In genomic region chr5:157222506-157223230, GRCh38 we compare ENCODE assay signal across 10 cellular contexts. TPM values are rescaled to one million over a fixed set of nuclear protein-coding genes. Genes with fewer than 3 reads are reported as not detected.
DNase-seq lines count a peak whose midpoint lies in the region; ATAC-seq and TF ChIP-seq lines count a peak whose summit lies in the region.
"Had no signal": no experiment of that assay in that cellular context is flagged by ENCODE, and none has a peak within 500 bp of the region (broad histone marks: within the 10 kb centered on the region; RNA-seq: fewer than 3 reads in every experiment).

No MANE protein-coding gene starts in this region.

- H3K9ac ChIP-seq in PC-3 (ENCODE audit: low read length) = no peak overlapping the region

- no peaks in the 10 kb centered on the region for H3K27me3 Mint-ChIP-seq in CD8-positive, alpha-beta memory T cell
- H3K27me3 Mint-ChIP-seq in activated naive CD4-positive, alpha-beta T cell treated with anti-CD3 and anti-CD28 coated beads for 36 hours (ENCODE audit: low read depth) = no peaks in the 10 kb centered on the region

- peaks cover 92% of the 10 kb centered on the region for H3K4me1 ChIP-seq in CD8-positive, alpha-beta memory T cell (ENCODE audit: insufficient read depth, low read length)
- H3K4me1 ChIP-seq in PC-3 (ENCODE audit: insufficient read depth, low read length) = no peaks in the 10 kb centered on the region

- CTCF ChIA-PET in CD8-positive, alpha-beta memory T cell (lab: Charles Lee) = no interaction called here
- CTCF ChIA-PET in PC-3 (lab: Charles Lee) = no interaction called here
- CTCF ChIA-PET in activated naive CD4-positive, alpha-beta T cell treated with anti-CD3 and anti-CD28 coated beads for 36 hours (lab: Charles Lee) = interaction anchor here (0.6 to 2.5 kb wide), 8 partner anchors 8 to 74 kb away, joined by 3 to 8 read pairs (median 5); no protein-coding TSS in a partner anchor

- peak in 4 of 5 donors; percentile 30 to 72 (median 62) for DNase-seq in CD8-positive, alpha-beta memory T cell
- DNase-seq in PC-3 = peak; percentile 42
- peak; percentile 92 for DNase-seq in activated naive CD4-positive, alpha-beta T cell treated with anti-CD3 and anti-CD28 coated beads for 36 hours
- DNase-seq in retinal pigment epithelial cell (ENCODE audit: low read depth) = peak; percentile 6
- DNase-seq in NCI-H526 (lab: John Stamatoyannopoulos, UW) = no peak
- DNase-seq in NCI-H1105 (lab: John Stamatoyannopoulos, UW) = no peak
- no peak for DNase-seq in NCI-H1092 treated with DMSO at 0.1 percent for 48 hours (lab: John Stamatoyannopoulos, UW)

- H3K79me2 ChIP-seq in PC-3 (ENCODE audit: low read length) = no peaks in the 10 kb centered on the region

- no peak overlapping the region for H3K4me2 ChIP-seq in PC-3 (ENCODE audit: low read length)

- H3K27ac ChIP-seq in CD8-positive, alpha-beta memory T cell (ENCODE audit: low read depth, low read length) = no peak overlapping the region
- H3K27ac ChIP-seq in PC-3 (ENCODE audit: low read length) = no peak overlapping the region

- no peaks in the 10 kb centered on the region for H4K20me1 ChIP-seq in PC-3 (ENCODE audit: low read length)

- peak; percentile 61 for ATAC-seq in PC-3
- no peak for ATAC-seq in GM21825 (IDR thresholded peaks at IDR 0.05; ENCODE audit: unreplicated experiment)

- intact Hi-C loops in PC-3 (cut with micrococcal nuclease) = no loop called here
- intact Hi-C loops in activated naive CD4-positive, alpha-beta T cell treated with anti-CD3 and anti-CD28 coated beads for 36 hours (cut with micrococcal nuclease) = loop anchor here (1.0 to 2.0 kb wide), 11 partner anchors 9 to 380 kb away; no protein-coding TSS in a partner anchor

- peaks cover 74 to 95% (median 91%) of the 10 kb centered on the region in 3 donors for H3K4me1 Mint-ChIP-seq in CD8-positive, alpha-beta memory T cell
- peaks cover 72% of the 10 kb centered on the region for H3K4me1 Mint-ChIP-seq in activated naive CD4-positive, alpha-beta T cell treated with anti-CD3 and anti-CD28 coated beads for 36 hours (ENCODE audit: low read depth)

- no peaks in the 10 kb centered on the region for H3K9me2 ChIP-seq in PC-3 (replicated peaks; ENCODE audit: low read length)

- POLR2A ChIA-PET in CD8-positive, alpha-beta memory T cell (lab: Charles Lee) = interaction anchor here (0.6 to 1.4 kb wide), 6 partner anchors 32 to 80 kb away, joined by 3 to 7 read pairs (median 3); partner anchors contain the start of gene MED7
- POLR2A ChIA-PET in PC-3 (lab: Charles Lee; ENCODE audit: unreplicated experiment) = no interaction called here

- peak overlapping the region; percentile 13 for H3K4me3 ChIP-seq in CD8-positive, alpha-beta memory T cell (ENCODE audit: low read length)
- H3K4me3 ChIP-seq in PC-3 (ENCODE audit: low read length) (no peak overlapping the region), retinal pigment epithelial cell (ENCODE audit: low read length) (no peak overlapping the region)

- H3K27ac Mint-ChIP-seq in CD8-positive, alpha-beta memory T cell = peak overlapping the region; percentile 75 to 99 (median 94)
- peak overlapping the region; percentile 100 for H3K27ac Mint-ChIP-seq in activated naive CD4-positive, alpha-beta T cell treated with anti-CD3 and anti-CD28 coated beads for 36 hours

- H3K9me3 Mint-ChIP-seq in CD8-positive, alpha-beta memory T cell = no peaks in the 10 kb centered on the region
- H3K9me3 Mint-ChIP-seq in activated naive CD4-positive, alpha-beta T cell treated with anti-CD3 and anti-CD28 coated beads for 36 hours = no peaks in the 10 kb centered on the region

- H3F3A ChIP-seq in PC-3 (ENCODE audit: low read length, unreplicated experiment) = no peaks in the 10 kb centered on the region

- H3K4me3 Mint-ChIP-seq in CD8-positive, alpha-beta memory T cell = peak overlapping the region; percentile 32 to 84 (median 76)
- H3K4me3 Mint-ChIP-seq in activated naive CD4-positive, alpha-beta T cell treated with anti-CD3 and anti-CD28 coated beads for 36 hours = peak overlapping the region; percentile 93

- no TSS peak for BruUV-seq in PC-3 (replicated peaks; lab: Mats Ljungman, UMichigan)

- H3K36me3 Mint-ChIP-seq in CD8-positive, alpha-beta memory T cell = peaks cover 36 to 94% (median 47%) of the 10 kb centered on the region in 3 donors
- H3K36me3 Mint-ChIP-seq in activated naive CD4-positive, alpha-beta T cell treated with anti-CD3 and anti-CD28 coated beads for 36 hours (ENCODE audit: low read depth) = peaks cover 92% of the 10 kb centered on the region

- H2AFZ ChIP-seq in PC-3 (ENCODE audit: low read length) = no peak overlapping the region

- H3K9me3 ChIP-seq in CD8-positive, alpha-beta memory T cell (ENCODE audit: low read length) = no peaks in the 10 kb centered on the region
- no peaks in the 10 kb centered on the region for H3K9me3 ChIP-seq in PC-3 (ENCODE audit: low read length)

- no peaks in the 10 kb centered on the region for H3K27me3 ChIP-seq in CD8-positive, alpha-beta memory T cell (ENCODE audit: insufficient read depth, low read length, poor library complexity, severe bottlenecking)
- no peaks in the 10 kb centered on the region for H3K27me3 ChIP-seq in PC-3 (ENCODE audit: low read length)

- H3K36me3 ChIP-seq in CD8-positive, alpha-beta memory T cell (ENCODE audit: insufficient read depth, low read length) = peaks cover 49% of the 10 kb centered on the region
- no peaks in the 10 kb centered on the region for H3K36me3 ChIP-seq in PC-3 (ENCODE audit: low read depth, low read length)

- TF ChIP-seq CTCF in PC-3 (conservative IDR thresholded peaks at IDR 0.05; ENCODE audit: low read depth, low read length) = no peak
- no peak for TF ChIP-seq CTCF in retinal pigment epithelial cell (conservative IDR thresholded peaks at IDR 0.05; ENCODE audit: low read depth, low read length)

RNA-seq across cellular contexts. Expression of gene ITK, which starts 42.0 kb away (rescaled TPM):
- total RNA-seq in CD8-positive, alpha-beta memory T cell = 100 to 1,000 TPM; 150 to 162 TPM
- polyA plus RNA-seq in CD8-positive, alpha-beta memory T cell = 129 TPM
- total RNA-seq in PC-3 (2014; rRNA removed) = 0.58 and 0.69 TPM in 2 replicates
- 100 to 1,000 TPM; 340 TPM for total RNA-seq in activated naive CD4-positive, alpha-beta T cell treated with anti-CD3 and anti-CD28 coated beads for 36 hours
- total RNA-seq: glomerular endothelial cell had no signal

RNA-seq across cellular contexts. Expression of gene CYFIP2, which starts 43.3 kb away (rescaled TPM):
- total RNA-seq in CD8-positive, alpha-beta memory T cell = 100 to 1,000 TPM; 239 to 259 TPM
- polyA plus RNA-seq in CD8-positive, alpha-beta memory T cell = 534 TPM
- total RNA-seq in PC-3 (2014; rRNA removed) = 30.4 and 36.0 TPM in 2 replicates
- 100 to 1,000 TPM; 490 to 492 TPM for total RNA-seq in activated naive CD4-positive, alpha-beta T cell treated with anti-CD3 and anti-CD28 coated beads for 36 hours

RNA-seq across cellular contexts. Expression of gene GARIN3, which starts 56.6 kb away (rescaled TPM):
- under 1 TPM; 0.29 to 0.50 TPM for total RNA-seq in CD8-positive, alpha-beta memory T cell
- polyA plus RNA-seq in CD8-positive, alpha-beta memory T cell = not detected
- not detected in 2 replicates for total RNA-seq in PC-3 (2014; rRNA removed)
- 1 to 10 TPM; 3.6 to 3.8 TPM for total RNA-seq in activated naive CD4-positive, alpha-beta T cell treated with anti-CD3 and anti-CD28 coated beads for 36 hours
- total RNA-seq: glomerular endothelial cell; T-helper 1 cell treated with Interleukin-12 subunit alpha and Interleukin-12 subunit beta and Interleukin-4 antibody, amounts not matched to agents 30 ng/mL and 1 ng/mL, for 36 hours had no signal

Comparison
In these comparisons a context has a peak if more than half of its experiments do, and no peak if none do; other contexts are left out.
1. DNase-seq: peak in CD8-positive, alpha-beta memory T cell (4 of 5), PC-3 (single experiment), activated naive CD4-positive, alpha-beta T cell treated with anti-CD3 and anti-CD28 coated beads for 36 hours (single experiment) and retinal pigment epithelial cell (single experiment); none in NCI-H526 (0 of 2), NCI-H1105 (single experiment) and NCI-H1092 treated with DMSO at 0.1 percent for 48 hours (single experiment).
2. RNA of gene ITK, which starts 42.0 kb away (total RNA-seq): 340 TPM in activated naive CD4-positive, alpha-beta T cell treated with anti-CD3 and anti-CD28 coated beads for 36 hours and 150 to 162 TPM in CD8-positive, alpha-beta memory T cell; 0.58 to 0.69 TPM in PC-3; every median in the first group is over 10 times any median in the second.